1 cellular context compared by ENCODE assay signal in the genomic region with DNA sequence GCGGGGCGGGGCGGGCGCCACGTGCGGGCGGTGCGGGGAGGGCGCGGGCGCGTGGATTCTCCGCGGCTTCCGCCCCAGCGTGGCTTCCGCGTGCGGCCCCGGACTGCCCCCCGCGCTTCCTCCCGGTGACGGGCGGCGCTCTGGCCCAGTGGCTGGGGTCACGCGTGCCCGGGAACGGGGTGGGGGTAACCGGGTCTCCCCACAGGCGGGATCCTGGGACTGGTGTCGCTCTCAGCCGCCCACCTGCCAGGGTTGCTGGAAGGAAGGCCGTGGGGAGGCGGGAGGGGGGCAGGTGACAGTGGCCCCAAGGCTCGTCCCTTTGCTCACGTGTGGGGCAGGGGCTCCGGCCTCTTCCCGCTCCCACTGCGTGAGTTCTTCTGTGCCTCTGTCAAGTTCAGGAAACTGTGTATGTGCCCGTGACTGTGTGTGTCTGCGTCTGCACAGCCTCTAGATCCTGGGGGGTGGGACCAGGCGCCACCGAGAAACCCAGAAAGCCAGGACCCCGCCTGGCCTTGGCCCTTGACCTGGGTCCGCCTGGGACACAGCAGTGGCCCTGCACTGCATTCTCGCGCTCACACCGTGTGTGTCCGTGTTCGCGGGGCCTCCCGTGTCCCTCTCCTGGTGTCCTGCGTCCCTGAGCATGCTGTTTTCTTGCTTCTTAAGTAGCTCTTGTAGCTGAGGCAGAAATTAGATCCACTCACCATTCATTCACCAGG.
TF ChIP-seq lines count a peak whose summit lies in the region.

No MANE protein-coding gene starts in this region.

TF ChIP-seq in HepG2, 621 proteins besides CTCF, POLR2A, EP300 and RAD21 (continued from another document and continues in another):
- TF ChIP-seq, protein P1, sequence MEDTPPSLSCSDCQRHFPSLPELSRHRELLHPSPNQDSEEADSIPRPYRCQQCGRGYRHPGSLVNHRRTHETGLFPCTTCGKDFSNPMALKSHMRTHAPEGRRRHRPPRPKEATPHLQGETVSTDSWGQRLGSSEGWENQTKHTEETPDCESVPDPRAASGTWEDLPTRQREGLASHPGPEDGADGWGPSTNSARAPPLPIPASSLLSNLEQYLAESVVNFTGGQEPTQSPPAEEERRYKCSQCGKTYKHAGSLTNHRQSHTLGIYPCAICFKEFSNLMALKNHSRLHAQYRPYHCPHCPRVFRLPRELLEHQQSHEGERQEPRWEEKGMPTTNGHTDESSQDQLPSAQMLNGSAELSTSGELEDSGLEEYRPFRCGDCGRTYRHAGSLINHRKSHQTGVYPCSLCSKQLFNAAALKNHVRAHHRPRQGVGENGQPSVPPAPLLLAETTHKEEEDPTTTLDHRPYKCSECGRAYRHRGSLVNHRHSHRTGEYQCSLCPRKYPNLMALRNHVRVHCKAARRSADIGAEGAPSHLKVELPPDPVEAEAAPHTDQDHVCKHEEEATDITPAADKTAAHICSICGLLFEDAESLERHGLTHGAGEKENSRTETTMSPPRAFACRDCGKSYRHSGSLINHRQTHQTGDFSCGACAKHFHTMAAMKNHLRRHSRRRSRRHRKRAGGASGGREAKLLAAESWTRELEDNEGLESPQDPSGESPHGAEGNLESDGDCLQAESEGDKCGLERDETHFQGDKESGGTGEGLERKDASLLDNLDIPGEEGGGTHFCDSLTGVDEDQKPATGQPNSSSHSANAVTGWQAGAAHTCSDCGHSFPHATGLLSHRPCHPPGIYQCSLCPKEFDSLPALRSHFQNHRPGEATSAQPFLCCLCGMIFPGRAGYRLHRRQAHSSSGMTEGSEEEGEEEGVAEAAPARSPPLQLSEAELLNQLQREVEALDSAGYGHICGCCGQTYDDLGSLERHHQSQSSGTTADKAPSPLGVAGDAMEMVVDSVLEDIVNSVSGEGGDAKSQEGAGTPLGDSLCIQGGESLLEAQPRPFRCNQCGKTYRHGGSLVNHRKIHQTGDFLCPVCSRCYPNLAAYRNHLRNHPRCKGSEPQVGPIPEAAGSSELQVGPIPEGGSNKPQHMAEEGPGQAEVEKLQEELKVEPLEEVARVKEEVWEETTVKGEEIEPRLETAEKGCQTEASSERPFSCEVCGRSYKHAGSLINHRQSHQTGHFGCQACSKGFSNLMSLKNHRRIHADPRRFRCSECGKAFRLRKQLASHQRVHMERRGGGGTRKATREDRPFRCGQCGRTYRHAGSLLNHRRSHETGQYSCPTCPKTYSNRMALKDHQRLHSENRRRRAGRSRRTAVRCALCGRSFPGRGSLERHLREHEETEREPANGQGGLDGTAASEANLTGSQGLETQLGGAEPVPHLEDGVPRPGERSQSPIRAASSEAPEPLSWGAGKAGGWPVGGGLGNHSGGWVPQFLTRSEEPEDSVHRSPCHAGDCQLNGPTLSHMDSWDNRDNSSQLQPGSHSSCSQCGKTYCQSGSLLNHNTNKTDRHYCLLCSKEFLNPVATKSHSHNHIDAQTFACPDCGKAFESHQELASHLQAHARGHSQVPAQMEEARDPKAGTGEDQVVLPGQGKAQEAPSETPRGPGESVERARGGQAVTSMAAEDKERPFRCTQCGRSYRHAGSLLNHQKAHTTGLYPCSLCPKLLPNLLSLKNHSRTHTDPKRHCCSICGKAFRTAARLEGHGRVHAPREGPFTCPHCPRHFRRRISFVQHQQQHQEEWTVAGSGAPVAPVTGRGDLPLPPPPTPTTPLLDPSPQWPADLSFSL (CRISPR knock-in tag; IDR thresholded peaks at IDR 0.05), result no peak
- TF ChIP-seq, protein P2, sequence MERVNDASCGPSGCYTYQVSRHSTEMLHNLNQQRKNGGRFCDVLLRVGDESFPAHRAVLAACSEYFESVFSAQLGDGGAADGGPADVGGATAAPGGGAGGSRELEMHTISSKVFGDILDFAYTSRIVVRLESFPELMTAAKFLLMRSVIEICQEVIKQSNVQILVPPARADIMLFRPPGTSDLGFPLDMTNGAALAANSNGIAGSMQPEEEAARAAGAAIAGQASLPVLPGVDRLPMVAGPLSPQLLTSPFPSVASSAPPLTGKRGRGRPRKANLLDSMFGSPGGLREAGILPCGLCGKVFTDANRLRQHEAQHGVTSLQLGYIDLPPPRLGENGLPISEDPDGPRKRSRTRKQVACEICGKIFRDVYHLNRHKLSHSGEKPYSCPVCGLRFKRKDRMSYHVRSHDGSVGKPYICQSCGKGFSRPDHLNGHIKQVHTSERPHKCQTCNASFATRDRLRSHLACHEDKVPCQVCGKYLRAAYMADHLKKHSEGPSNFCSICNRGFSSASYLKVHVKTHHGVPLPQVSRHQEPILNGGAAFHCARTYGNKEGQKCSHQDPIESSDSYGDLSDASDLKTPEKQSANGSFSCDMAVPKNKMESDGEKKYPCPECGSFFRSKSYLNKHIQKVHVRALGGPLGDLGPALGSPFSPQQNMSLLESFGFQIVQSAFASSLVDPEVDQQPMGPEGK (CRISPR knock-in tag; IDR thresholded peaks at IDR 0.05), result peak; percentile 48; the same call in 1 of the 2 replicates
- TF ChIP-seq ZNF251 (CRISPR knock-in tag; IDR thresholded peaks at IDR 0.05) (no peak), NFIB (CRISPR knock-in tag; IDR thresholded peaks at IDR 0.05; ENCODE audit: borderline replicate concordance) (no peak), BCL6 (CRISPR knock-in tag; IDR thresholded peaks at IDR 0.05) (peak; percentile 50; the same call in 1 of the 2 replicates), ZSCAN22 (CRISPR knock-in tag; IDR thresholded peaks at IDR 0.05) (no peak), ZNF616 (CRISPR knock-in tag; IDR thresholded peaks at IDR 0.05; ENCODE audit: low read depth) (no peak), ZBTB7B (CRISPR knock-in tag; IDR thresholded peaks at IDR 0.05) (peak; percentile 73), CHD2 (IDR thresholded peaks at IDR 0.05; ENCODE audit: low read depth, low read length) (no peak), SMYD3 (CRISPR knock-in tag; IDR thresholded peaks at IDR 0.05) (no peak), ZNF383 (CRISPR knock-in tag; IDR thresholded peaks at IDR 0.05; ENCODE audit: borderline replicate concordance) (no peak), ZNF331 (CRISPR knock-in tag; IDR thresholded peaks at IDR 0.05) (no peak), NFATC3 (CRISPR knock-in tag; IDR thresholded peaks at IDR 0.05) (no peak)
- TF ChIP-seq, protein P3, sequence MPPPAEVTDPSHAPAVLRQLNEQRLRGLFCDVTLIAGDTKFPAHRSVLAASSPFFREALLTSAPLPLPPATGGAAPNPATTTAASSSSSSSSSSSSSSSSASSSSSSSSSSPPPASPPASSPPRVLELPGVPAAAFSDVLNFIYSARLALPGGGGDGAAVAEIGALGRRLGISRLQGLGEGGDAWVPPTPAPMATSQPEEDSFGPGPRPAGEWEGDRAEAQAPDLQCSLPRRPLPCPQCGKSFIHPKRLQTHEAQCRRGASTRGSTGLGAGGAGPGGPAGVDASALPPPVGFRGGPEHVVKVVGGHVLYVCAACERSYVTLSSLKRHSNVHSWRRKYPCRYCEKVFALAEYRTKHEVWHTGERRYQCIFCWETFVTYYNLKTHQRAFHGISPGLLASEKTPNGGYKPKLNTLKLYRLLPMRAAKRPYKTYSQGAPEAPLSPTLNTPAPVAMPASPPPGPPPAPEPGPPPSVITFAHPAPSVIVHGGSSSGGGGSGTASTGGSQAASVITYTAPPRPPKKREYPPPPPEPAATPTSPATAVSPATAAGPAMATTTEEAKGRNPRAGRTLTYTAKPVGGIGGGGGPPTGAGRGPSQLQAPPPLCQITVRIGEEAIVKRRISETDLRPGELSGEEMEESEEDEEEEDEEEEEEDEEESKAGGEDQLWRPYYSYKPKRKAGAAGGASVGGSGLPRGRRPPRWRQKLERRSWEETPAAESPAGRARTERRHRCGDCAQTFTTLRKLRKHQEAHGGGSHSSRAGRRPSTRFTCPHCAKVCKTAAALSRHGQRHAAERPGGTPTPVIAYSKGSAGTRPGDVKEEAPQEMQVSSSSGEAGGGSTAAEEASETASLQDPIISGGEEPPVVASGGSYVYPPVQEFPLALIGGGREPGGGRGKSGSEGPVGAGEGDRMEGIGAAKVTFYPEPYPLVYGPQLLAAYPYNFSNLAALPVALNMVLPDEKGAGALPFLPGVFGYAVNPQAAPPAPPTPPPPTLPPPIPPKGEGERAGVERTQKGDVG (CRISPR knock-in tag; IDR thresholded peaks at IDR 0.05; ENCODE audit: borderline replicate concordance), result no peak
- TF ChIP-seq, protein P4, sequence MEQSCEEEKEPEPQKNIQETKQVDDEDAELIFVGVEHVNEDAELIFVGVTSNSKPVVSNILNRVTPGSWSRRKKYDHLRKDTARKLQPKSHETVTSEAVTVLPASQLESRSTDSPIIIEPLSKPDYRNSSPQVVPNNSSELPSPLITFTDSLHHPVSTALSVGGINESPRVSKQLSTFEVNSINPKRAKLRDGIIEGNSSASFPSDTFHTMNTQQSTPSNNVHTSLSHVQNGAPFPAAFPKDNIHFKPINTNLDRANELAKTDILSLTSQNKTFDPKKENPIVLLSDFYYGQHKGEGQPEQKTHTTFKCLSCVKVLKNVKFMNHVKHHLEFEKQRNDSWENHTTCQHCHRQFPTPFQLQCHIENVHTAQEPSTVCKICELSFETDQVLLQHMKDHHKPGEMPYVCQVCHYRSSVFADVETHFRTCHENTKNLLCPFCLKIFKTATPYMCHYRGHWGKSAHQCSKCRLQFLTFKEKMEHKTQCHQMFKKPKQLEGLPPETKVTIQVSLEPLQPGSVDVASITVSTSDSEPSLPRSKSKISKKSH (CRISPR knock-in tag; IDR thresholded peaks at IDR 0.05; ENCODE audit: borderline replicate concordance), result no peak
- TF ChIP-seq, protein P5, sequence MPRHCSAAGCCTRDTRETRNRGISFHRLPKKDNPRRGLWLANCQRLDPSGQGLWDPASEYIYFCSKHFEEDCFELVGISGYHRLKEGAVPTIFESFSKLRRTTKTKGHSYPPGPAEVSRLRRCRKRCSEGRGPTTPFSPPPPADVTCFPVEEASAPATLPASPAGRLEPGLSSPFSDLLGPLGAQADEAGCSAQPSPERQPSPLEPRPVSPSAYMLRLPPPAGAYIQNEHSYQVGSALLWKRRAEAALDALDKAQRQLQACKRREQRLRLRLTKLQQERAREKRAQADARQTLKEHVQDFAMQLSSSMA (CRISPR knock-in tag; IDR thresholded peaks at IDR 0.05), result no peak
- TF ChIP-seq, protein P6, sequence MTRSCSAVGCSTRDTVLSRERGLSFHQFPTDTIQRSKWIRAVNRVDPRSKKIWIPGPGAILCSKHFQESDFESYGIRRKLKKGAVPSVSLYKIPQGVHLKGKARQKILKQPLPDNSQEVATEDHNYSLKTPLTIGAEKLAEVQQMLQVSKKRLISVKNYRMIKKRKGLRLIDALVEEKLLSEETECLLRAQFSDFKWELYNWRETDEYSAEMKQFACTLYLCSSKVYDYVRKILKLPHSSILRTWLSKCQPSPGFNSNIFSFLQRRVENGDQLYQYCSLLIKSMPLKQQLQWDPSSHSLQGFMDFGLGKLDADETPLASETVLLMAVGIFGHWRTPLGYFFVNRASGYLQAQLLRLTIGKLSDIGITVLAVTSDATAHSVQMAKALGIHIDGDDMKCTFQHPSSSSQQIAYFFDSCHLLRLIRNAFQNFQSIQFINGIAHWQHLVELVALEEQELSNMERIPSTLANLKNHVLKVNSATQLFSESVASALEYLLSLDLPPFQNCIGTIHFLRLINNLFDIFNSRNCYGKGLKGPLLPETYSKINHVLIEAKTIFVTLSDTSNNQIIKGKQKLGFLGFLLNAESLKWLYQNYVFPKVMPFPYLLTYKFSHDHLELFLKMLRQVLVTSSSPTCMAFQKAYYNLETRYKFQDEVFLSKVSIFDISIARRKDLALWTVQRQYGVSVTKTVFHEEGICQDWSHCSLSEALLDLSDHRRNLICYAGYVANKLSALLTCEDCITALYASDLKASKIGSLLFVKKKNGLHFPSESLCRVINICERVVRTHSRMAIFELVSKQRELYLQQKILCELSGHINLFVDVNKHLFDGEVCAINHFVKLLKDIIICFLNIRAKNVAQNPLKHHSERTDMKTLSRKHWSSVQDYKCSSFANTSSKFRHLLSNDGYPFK (CRISPR knock-in tag; IDR thresholded peaks at IDR 0.05; ENCODE audit: borderline replicate concordance), result no peak
- TF ChIP-seq, protein P7, sequence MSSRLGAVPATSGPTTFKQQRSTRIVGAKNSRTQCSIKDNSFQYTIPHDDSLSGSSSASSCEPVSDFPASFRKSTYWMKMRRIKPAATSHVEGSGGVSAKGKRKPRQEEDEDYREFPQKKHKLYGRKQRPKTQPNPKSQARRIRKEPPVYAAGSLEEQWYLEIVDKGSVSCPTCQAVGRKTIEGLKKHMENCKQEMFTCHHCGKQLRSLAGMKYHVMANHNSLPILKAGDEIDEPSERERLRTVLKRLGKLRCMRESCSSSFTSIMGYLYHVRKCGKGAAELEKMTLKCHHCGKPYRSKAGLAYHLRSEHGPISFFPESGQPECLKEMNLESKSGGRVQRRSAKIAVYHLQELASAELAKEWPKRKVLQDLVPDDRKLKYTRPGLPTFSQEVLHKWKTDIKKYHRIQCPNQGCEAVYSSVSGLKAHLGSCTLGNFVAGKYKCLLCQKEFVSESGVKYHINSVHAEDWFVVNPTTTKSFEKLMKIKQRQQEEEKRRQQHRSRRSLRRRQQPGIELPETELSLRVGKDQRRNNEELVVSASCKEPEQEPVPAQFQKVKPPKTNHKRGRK (CRISPR knock-in tag; IDR thresholded peaks at IDR 0.05), result no peak
- TF ChIP-seq, protein P8, sequence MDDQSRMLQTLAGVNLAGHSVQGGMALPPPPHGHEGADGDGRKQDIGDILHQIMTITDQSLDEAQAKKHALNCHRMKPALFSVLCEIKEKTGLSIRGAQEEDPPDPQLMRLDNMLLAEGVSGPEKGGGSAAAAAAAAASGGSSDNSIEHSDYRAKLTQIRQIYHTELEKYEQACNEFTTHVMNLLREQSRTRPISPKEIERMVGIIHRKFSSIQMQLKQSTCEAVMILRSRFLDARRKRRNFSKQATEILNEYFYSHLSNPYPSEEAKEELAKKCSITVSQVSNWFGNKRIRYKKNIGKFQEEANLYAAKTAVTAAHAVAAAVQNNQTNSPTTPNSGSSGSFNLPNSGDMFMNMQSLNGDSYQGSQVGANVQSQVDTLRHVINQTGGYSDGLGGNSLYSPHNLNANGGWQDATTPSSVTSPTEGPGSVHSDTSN (CRISPR knock-in tag; IDR thresholded peaks at IDR 0.05; ENCODE audit: borderline replicate concordance), result no peak
- TF ChIP-seq, protein P9, sequence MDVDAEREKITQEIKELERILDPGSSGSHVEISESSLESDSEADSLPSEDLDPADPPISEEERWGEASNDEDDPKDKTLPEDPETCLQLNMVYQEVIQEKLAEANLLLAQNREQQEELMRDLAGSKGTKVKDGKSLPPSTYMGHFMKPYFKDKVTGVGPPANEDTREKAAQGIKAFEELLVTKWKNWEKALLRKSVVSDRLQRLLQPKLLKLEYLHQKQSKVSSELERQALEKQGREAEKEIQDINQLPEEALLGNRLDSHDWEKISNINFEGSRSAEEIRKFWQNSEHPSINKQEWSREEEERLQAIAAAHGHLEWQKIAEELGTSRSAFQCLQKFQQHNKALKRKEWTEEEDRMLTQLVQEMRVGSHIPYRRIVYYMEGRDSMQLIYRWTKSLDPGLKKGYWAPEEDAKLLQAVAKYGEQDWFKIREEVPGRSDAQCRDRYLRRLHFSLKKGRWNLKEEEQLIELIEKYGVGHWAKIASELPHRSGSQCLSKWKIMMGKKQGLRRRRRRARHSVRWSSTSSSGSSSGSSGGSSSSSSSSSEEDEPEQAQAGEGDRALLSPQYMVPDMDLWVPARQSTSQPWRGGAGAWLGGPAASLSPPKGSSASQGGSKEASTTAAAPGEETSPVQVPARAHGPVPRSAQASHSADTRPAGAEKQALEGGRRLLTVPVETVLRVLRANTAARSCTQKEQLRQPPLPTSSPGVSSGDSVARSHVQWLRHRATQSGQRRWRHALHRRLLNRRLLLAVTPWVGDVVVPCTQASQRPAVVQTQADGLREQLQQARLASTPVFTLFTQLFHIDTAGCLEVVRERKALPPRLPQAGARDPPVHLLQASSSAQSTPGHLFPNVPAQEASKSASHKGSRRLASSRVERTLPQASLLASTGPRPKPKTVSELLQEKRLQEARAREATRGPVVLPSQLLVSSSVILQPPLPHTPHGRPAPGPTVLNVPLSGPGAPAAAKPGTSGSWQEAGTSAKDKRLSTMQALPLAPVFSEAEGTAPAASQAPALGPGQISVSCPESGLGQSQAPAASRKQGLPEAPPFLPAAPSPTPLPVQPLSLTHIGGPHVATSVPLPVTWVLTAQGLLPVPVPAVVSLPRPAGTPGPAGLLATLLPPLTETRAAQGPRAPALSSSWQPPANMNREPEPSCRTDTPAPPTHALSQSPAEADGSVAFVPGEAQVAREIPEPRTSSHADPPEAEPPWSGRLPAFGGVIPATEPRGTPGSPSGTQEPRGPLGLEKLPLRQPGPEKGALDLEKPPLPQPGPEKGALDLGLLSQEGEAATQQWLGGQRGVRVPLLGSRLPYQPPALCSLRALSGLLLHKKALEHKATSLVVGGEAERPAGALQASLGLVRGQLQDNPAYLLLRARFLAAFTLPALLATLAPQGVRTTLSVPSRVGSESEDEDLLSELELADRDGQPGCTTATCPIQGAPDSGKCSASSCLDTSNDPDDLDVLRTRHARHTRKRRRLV (CRISPR knock-in tag; IDR thresholded peaks at IDR 0.05), result no peak
